ENCODE assay signal across 1 cellular context in the genomic region with DNA sequence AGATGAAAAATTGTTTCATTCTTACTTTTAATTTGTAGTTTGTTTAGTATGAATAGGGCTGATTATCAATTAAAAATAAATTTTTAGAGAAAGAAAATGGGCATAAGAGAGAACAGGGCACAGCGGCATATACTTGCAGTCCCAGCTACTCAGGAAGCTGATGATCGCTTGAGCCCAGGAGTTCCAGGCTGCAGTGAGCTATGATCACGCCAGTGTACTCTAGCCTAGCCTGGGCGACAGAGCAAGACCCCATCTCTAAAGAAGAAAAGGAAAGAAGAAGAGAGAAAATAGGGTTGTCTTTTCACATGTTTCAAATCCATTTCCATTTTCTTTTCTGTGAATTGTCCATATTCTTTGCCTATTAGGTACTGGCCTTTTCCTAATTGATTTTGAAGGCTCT.
TF ChIP-seq lines count a peak whose summit lies in the region.

No MANE protein-coding gene starts in this region.

TF ChIP-seq in HepG2, 621 proteins besides CTCF, POLR2A, EP300 and RAD21:
- TF ChIP-seq, protein P1, sequence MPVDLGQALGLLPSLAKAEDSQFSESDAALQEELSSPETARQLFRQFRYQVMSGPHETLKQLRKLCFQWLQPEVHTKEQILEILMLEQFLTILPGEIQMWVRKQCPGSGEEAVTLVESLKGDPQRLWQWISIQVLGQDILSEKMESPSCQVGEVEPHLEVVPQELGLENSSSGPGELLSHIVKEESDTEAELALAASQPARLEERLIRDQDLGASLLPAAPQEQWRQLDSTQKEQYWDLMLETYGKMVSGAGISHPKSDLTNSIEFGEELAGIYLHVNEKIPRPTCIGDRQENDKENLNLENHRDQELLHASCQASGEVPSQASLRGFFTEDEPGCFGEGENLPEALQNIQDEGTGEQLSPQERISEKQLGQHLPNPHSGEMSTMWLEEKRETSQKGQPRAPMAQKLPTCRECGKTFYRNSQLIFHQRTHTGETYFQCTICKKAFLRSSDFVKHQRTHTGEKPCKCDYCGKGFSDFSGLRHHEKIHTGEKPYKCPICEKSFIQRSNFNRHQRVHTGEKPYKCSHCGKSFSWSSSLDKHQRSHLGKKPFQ (CRISPR knock-in tag; IDR thresholded peaks at IDR 0.05; ENCODE audit: insufficient replicate concordance) = no peak
- no peak for TF ChIP-seq ZNF337 (CRISPR knock-in tag; IDR thresholded peaks at IDR 0.05; ENCODE audit: borderline replicate concordance, low read depth)
- peak; percentile 72 for TF ChIP-seq ZNF121 (CRISPR knock-in tag; IDR thresholded peaks at IDR 0.05)
- no peak for TF ChIP-seq SMAD3 (CRISPR knock-in tag; IDR thresholded peaks at IDR 0.05)
- TF ChIP-seq, protein P2, sequence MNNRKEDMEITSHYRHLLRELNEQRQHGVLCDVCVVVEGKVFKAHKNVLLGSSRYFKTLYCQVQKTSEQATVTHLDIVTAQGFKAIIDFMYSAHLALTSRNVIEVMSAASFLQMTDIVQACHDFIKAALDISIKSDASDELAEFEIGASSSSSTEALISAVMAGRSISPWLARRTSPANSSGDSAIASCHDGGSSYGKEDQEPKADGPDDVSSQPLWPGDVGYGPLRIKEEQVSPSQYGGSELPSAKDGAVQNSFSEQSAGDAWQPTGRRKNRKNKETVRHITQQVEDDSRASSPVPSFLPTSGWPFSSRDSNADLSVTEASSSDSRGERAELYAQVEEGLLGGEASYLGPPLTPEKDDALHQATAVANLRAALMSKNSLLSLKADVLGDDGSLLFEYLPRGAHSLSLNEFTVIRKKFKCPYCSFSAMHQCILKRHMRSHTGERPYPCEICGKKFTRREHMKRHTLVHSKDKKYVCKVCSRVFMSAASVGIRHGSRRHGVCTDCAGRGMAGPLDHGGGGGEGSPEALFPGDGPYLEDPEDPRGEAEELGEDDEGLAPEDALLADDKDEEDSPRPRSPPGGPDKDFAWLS (CRISPR knock-in tag; IDR thresholded peaks at IDR 0.05; ENCODE audit: borderline replicate concordance) = no peak
